23 cellular contexts compared by ENCODE assay signal in the genomic region with DNA sequence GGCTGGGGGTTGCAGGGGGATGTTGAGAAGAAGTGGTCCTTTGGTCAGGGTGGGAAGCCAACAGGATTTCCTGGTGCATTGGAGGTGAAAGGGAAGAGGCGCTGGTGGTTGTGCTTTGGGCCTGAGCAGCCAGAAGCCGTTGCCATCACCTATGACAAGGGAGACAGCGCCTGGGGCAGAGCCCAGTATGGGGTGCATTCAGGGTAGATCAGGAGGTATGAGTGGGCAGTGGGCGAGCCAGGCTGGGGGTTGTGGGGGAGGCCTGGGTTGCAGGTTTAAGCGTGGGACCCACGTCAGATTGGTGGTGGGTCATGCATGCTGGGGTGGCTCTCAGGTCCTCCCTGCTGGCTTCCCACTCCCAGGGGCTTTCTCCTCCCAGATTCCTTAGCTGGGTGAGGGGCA. TPM values are rescaled to one million over a fixed set of nuclear protein-coding genes. Genes with fewer than 3 reads are reported as not detected.
DNase-seq lines count a peak whose midpoint lies in the region; ATAC-seq lines count a peak whose summit lies in the region.
"Had no signal": no experiment of that assay in that cellular context is flagged by ENCODE, and none has a peak within 500 bp of the region (broad histone marks: within the 10 kb centered on the region; RNA-seq: fewer than 3 reads in every experiment).

No MANE protein-coding gene starts in this region.

- H3K36me3 Mint-ChIP-seq in activated CD8-positive, alpha-beta memory T cell treated with anti-CD3 and anti-CD28 coated beads, Interleukin-2, amount 10 ng/mL, durations not matched to agents 7 days and 5 days: peaks cover 47% of the 10 kb centered on the region
- H3K36me3 Mint-ChIP-seq in T-helper 17 cell (ENCODE audit: low read depth): no peaks in the 10 kb centered on the region
- H3K36me3 Mint-ChIP-seq in stimulated activated naive B cell treated with anti-CD40 and anti-IgM and Interleukin-4, amounts not matched to agents 10 μg/mL and 1 μg/mL and 100 μg/mL, for 72 hours: peaks cover 61 to 62% of the 10 kb centered on the region in 2 donors

- CTCF ChIA-PET in activated CD8-positive, alpha-beta memory T cell treated with anti-CD3 and anti-CD28 coated beads, Interleukin-2, amount 10 ng/mL, durations not matched to agents 7 days and 5 days (lab: Charles Lee): interaction anchor here (1.6 kb wide), 1 partner anchor 56 kb away, joined by 4 read pairs; no protein-coding TSS in a partner anchor

- no peaks in the 10 kb centered on the region for H3K9me3 ChIP-seq in T-helper 17 cell (ENCODE audit: control insufficient read depth, low read length, poor library complexity, severe bottlenecking)
- H3K9me3 ChIP-seq: stomach had no signal

- peak overlapping the region; percentile 87 for H3K27ac Mint-ChIP-seq in activated CD8-positive, alpha-beta memory T cell treated with anti-CD3 and anti-CD28 coated beads, Interleukin-2, amount 10 ng/mL, durations not matched to agents 7 days and 5 days
- peak overlapping the region; percentile 80 for H3K27ac Mint-ChIP-seq in T-helper 17 cell
- H3K27ac Mint-ChIP-seq in stimulated activated naive B cell treated with anti-CD40 and anti-IgM and Interleukin-4, amounts not matched to agents 10 μg/mL and 1 μg/mL and 100 μg/mL, for 72 hours: peak overlapping the region; percentile 88

- no peak for DNase-seq in activated CD8-positive, alpha-beta memory T cell treated with anti-CD3 and anti-CD28 coated beads, Interleukin-2, amount 10 ng/mL, durations not matched to agents 7 days and 5 days
- no peak for DNase-seq in activated CD8-positive, alpha-beta memory T cell treated with anti-CD3 and anti-CD28 coated beads, Interleukin-2, amount 50 U/mL, for 4 hours
- DNase-seq in T-helper 17 cell (no peak), dedifferentiated amniotic fluid mesenchymal stem cell (ENCODE audit: extremely low spot score) (peak; percentile 5), NCI-H1105 treated with DMSO at 0.1 percent for 48 hours (lab: John Stamatoyannopoulos, UW) (no peak), cerebellum (ENCODE audit: low spot score) (no peak)
- DNase-seq in stimulated activated naive B cell treated with anti-CD40 and anti-IgM and Interleukin-4, amounts not matched to agents 10 μg/mL and 1 μg/mL and 100 μg/mL, for 72 hours: no peak
- DNase-seq: ACHN; hippocampal formation; NCI-H1436; NCI-H2227 treated with DMSO at 0.1 percent for 48 hours; RPMI8226; stimulated activated CD4-positive, alpha-beta T cell treated with anti-CD3 and anti-CD28 coated beads, Interleukin-15, amount 100 ng/mL, for 24 hours; stomach; WERI-Rb-1 had no signal

- H3K4me1 Mint-ChIP-seq in activated CD8-positive, alpha-beta memory T cell treated with anti-CD3 and anti-CD28 coated beads, Interleukin-2, amount 10 ng/mL, durations not matched to agents 7 days and 5 days: peaks cover 45% of the 10 kb centered on the region
- H3K4me1 Mint-ChIP-seq in T-helper 17 cell: peaks cover 7% of the 10 kb centered on the region
- H3K4me1 Mint-ChIP-seq in stimulated activated naive B cell treated with anti-CD40 and anti-IgM and Interleukin-4, amounts not matched to agents 10 μg/mL and 1 μg/mL and 100 μg/mL, for 72 hours: peaks cover 18 to 22% of the 10 kb centered on the region in 2 donors

- H3K27me3 Mint-ChIP-seq in activated CD8-positive, alpha-beta memory T cell treated with anti-CD3 and anti-CD28 coated beads, Interleukin-2, amount 10 ng/mL, durations not matched to agents 7 days and 5 days: no peaks in the 10 kb centered on the region
- H3K27me3 Mint-ChIP-seq in T-helper 17 cell: no peaks in the 10 kb centered on the region
- H3K27me3 Mint-ChIP-seq in stimulated activated naive B cell treated with anti-CD40 and anti-IgM and Interleukin-4, amounts not matched to agents 10 μg/mL and 1 μg/mL and 100 μg/mL, for 72 hours: no peaks in the 10 kb centered on the region

- H3K4me3 Mint-ChIP-seq in activated CD8-positive, alpha-beta memory T cell treated with anti-CD3 and anti-CD28 coated beads, Interleukin-2, amount 10 ng/mL, durations not matched to agents 7 days and 5 days: peak overlapping the region; percentile 56
- H3K4me3 Mint-ChIP-seq in T-helper 17 cell: no peak overlapping the region
- no peak overlapping the region for H3K4me3 Mint-ChIP-seq in stimulated activated naive B cell treated with anti-CD40 and anti-IgM and Interleukin-4, amounts not matched to agents 10 μg/mL and 1 μg/mL and 100 μg/mL, for 72 hours

- no peaks in the 10 kb centered on the region for H3K9me3 Mint-ChIP-seq in activated CD8-positive, alpha-beta memory T cell treated with anti-CD3 and anti-CD28 coated beads, Interleukin-2, amount 10 ng/mL, durations not matched to agents 7 days and 5 days (ENCODE audit: low read depth)
- no peaks in the 10 kb centered on the region for H3K9me3 Mint-ChIP-seq in stimulated activated naive B cell treated with anti-CD40 and anti-IgM and Interleukin-4, amounts not matched to agents 10 μg/mL and 1 μg/mL and 100 μg/mL, for 72 hours

- ATAC-seq in activated CD8-positive, alpha-beta memory T cell treated with anti-CD3 and anti-CD28 coated beads, Interleukin-2, amount 10 ng/mL, durations not matched to agents 7 days and 5 days: peak; percentile 38
- no peak for ATAC-seq in T-helper 17 cell
- no peak for ATAC-seq in stimulated activated naive B cell treated with anti-CD40 and anti-IgM and Interleukin-4, amounts not matched to agents 10 μg/mL and 1 μg/mL and 100 μg/mL, for 72 hours (replicated peaks)
- ATAC-seq in HG02970 (IDR thresholded peaks at IDR 0.05; ENCODE audit: low FRiP score, unreplicated experiment): no peak

RNA-seq across cellular contexts. Expression of gene PILRB, which starts 6.3 kb away (rescaled TPM):
- 10 to 100 TPM; 46.0 to 67.8 TPM for total RNA-seq in activated CD8-positive, alpha-beta memory T cell treated with anti-CD3 and anti-CD28 coated beads, Interleukin-2, amount 10 ng/mL, durations not matched to agents 7 days and 5 days
- total RNA-seq in T-helper 17 cell (10 to 100 TPM; 71.6 to 97.2 TPM), cerebellum (18.4 TPM)

RNA-seq across cellular contexts. Expression of gene PILRA, which starts 21.6 kb away (rescaled TPM):
- total RNA-seq in activated CD8-positive, alpha-beta memory T cell treated with anti-CD3 and anti-CD28 coated beads, Interleukin-2, amount 10 ng/mL, durations not matched to agents 7 days and 5 days: 1 to 10 TPM; 1.3 to 3.4 TPM
- total RNA-seq in T-helper 17 cell (10 to 100 TPM in 1 of 2 donors, 1 to 10 TPM in 1; 3.1 to 14.5 TPM), cerebellum (3.3 TPM)
- total RNA-seq: kidney epithelial cell, LHCN-M2 had no signal

RNA-seq across cellular contexts. Expression of gene SPDYE3, which starts 44.2 kb away (rescaled TPM):
- total RNA-seq in activated CD8-positive, alpha-beta memory T cell treated with anti-CD3 and anti-CD28 coated beads, Interleukin-2, amount 10 ng/mL, durations not matched to agents 7 days and 5 days: not detected
- total RNA-seq in T-helper 17 cell (not detected), cerebellum (not detected)
- total RNA-seq: cardiac septum, Daoy, HT1080, kidney epithelial cell, LHCN-M2, mesenteric fat pad, stomach, urinary bladder had no signal
